ENCODE assay signal across 17 cellular contexts in genomic region chr5:142626056-142626455, GRCh38. TPM values are rescaled to one million over a fixed set of nuclear protein-coding genes. Genes with fewer than 3 reads are reported as not detected.
DNase-seq lines count a peak whose midpoint lies in the region; ATAC-seq lines count a peak whose summit lies in the region.
"Had no signal": no experiment of that assay in that cellular context is flagged by ENCODE, and none has a peak within 500 bp of the region (broad histone marks: within the 10 kb centered on the region; RNA-seq: fewer than 3 reads in every experiment).

No MANE protein-coding gene starts in this region.

- H4K91ac ChIP-seq in trophoblast cell (ENCODE audit: low read depth, low read length) = no peak overlapping the region

- no CpG with 5 or more reads among the region's 3 CpGs for WGBS in trophoblast cell (ENCODE audit: extremely low coverage, insufficient coverage, insufficient read length)

- no peak overlapping the region for H3K23ac ChIP-seq in trophoblast cell (ENCODE audit: low read length)

- peak overlapping the region; percentile 47 for H2BK5ac ChIP-seq in trophoblast cell (ENCODE audit: low read depth, low read length, poor library complexity)

- H3K4me3 ChIP-seq in trophoblast cell (ENCODE audit: low read depth, low read length) = no peak overlapping the region

- CTCF ChIA-PET in activated CD4-positive, alpha-beta T cell treated with anti-CD3 and anti-CD28 coated beads, Interleukin-2, amount 10 ng/mL, durations not matched to agents 7 days and 5 days (lab: Charles Lee) = interaction anchor here (1.0 to 1.1 kb wide), 2 partner anchors 11 to 87 kb away, joined by 3 to 4 read pairs; no protein-coding TSS in a partner anchor

- H3K27ac Mint-ChIP-seq in activated CD4-positive, alpha-beta T cell treated with anti-CD3 and anti-CD28 coated beads, Interleukin-2, amount 10 ng/mL, durations not matched to agents 7 days and 5 days = no peak overlapping the region
- H3K27ac Mint-ChIP-seq: CD8-positive, alpha-beta memory T cell had no signal

- no peak overlapping the region for H2AK5ac ChIP-seq in trophoblast cell (ENCODE audit: low read length)

- H3K79me1 ChIP-seq in trophoblast cell (ENCODE audit: low read length) = peaks cover 17% of the 10 kb centered on the region

- POLR2A ChIA-PET in activated CD4-positive, alpha-beta T cell treated with anti-CD3 and anti-CD28 coated beads, Interleukin-2, amount 10 ng/mL, durations not matched to agents 7 days and 5 days (lab: Charles Lee) = no interaction called here

- no peaks in the 10 kb centered on the region for H3K9me3 Mint-ChIP-seq in activated CD4-positive, alpha-beta T cell treated with anti-CD3 and anti-CD28 coated beads, Interleukin-2, amount 10 ng/mL, durations not matched to agents 7 days and 5 days
- H3K9me3 Mint-ChIP-seq: CD8-positive, alpha-beta memory T cell; H9 had no signal

- DNase-seq in CD1c-positive myeloid dendritic cell (ENCODE audit: extremely low spot score) (peak; percentile 9), GM03348 (ENCODE audit: low spot score) (peak; percentile 20), dermis blood vessel endothelial cell (peak; percentile 48), trophoblast cell (peak in 1 of 2 donors; percentile 64)
- no peak for DNase-seq in activated CD4-positive, alpha-beta T cell treated with anti-CD3 and anti-CD28 coated beads, Interleukin-2, amount 10 ng/mL, durations not matched to agents 7 days and 5 days
- no peak for DNase-seq in activated CD8-positive, alpha-beta memory T cell treated with anti-CD3 and anti-CD28 coated beads for 24 hours
- DNase-seq: CD8-positive, alpha-beta memory T cell; DMS 273 treated with DMSO at 0.1 percent for 48 hours; EL; H9; Karpas-422; NCI-H1417; NCI-H1930; NCI-H2171; NCI-H510A; SHP77 treated with DMSO at 0.1 percent for 48 hours had no signal

- H4K12ac ChIP-seq in trophoblast cell (ENCODE audit: low read depth, low read length) = no peak overlapping the region

- H4K8ac ChIP-seq in trophoblast cell (ENCODE audit: low read depth, low read length) = no peak overlapping the region

- no peak overlapping the region for H3K9ac ChIP-seq in trophoblast cell (ENCODE audit: low read length)

- H3K27ac ChIP-seq in trophoblast cell (ENCODE audit: low read depth, low read length) = peak overlapping the region; percentile 41

- H3K18ac ChIP-seq in trophoblast cell (ENCODE audit: low read length) = no peak overlapping the region

- H3K27me3 Mint-ChIP-seq in activated CD4-positive, alpha-beta T cell treated with anti-CD3 and anti-CD28 coated beads, Interleukin-2, amount 10 ng/mL, durations not matched to agents 7 days and 5 days = peaks cover 7% of the 10 kb centered on the region

- H3K9me3 ChIP-seq in trophoblast cell (ENCODE audit: insufficient read depth, low read depth, low read length) = peaks cover 1% of the 10 kb centered on the region

- peaks cover 13 to 26% of the 10 kb centered on the region in 2 experiments for H3K4me1 ChIP-seq in trophoblast cell (ENCODE audit: control insufficient read depth in 1 of 2, insufficient read depth in 2 of 2, low read length in 2 of 2)

- H2BK120ac ChIP-seq in trophoblast cell (ENCODE audit: insufficient read depth, low read length, poor library complexity) = peak overlapping the region; percentile 41

- H3K27me3 ChIP-seq in trophoblast cell (ENCODE audit: insufficient read depth, low read length) = no peaks in the 10 kb centered on the region

- no peaks in the 10 kb centered on the region for H3K36me3 ChIP-seq in trophoblast cell (ENCODE audit: control insufficient read depth in 1 of 2, insufficient read depth in 2 of 2, low read length in 2 of 2)

- no peak overlapping the region for H2BK12ac ChIP-seq in trophoblast cell (ENCODE audit: low read length)

- no peak overlapping the region for H2AFZ ChIP-seq in trophoblast cell (ENCODE audit: insufficient read depth, low read length, poor library complexity)

- no peaks in the 10 kb centered on the region for H3K4me1 Mint-ChIP-seq in activated CD4-positive, alpha-beta T cell treated with anti-CD3 and anti-CD28 coated beads, Interleukin-2, amount 10 ng/mL, durations not matched to agents 7 days and 5 days
- H3K4me1 Mint-ChIP-seq: CD8-positive, alpha-beta memory T cell had no signal

- no peak overlapping the region for H3K4me3 Mint-ChIP-seq in activated CD4-positive, alpha-beta T cell treated with anti-CD3 and anti-CD28 coated beads, Interleukin-2, amount 10 ng/mL, durations not matched to agents 7 days and 5 days
- H3K4me3 Mint-ChIP-seq: CD8-positive, alpha-beta memory T cell; H9 had no signal

- peaks cover 4% of the 10 kb centered on the region for H3K79me2 ChIP-seq in trophoblast cell (ENCODE audit: control insufficient read depth, insufficient read depth, low read length, poor library complexity)

- H3K4ac ChIP-seq in trophoblast cell (ENCODE audit: low read depth, low read length) = no peak overlapping the region

- ATAC-seq in HG02981 (IDR thresholded peaks at IDR 0.05; ENCODE audit: unreplicated experiment) = no peak

- H3K36me3 Mint-ChIP-seq in activated CD4-positive, alpha-beta T cell treated with anti-CD3 and anti-CD28 coated beads, Interleukin-2, amount 10 ng/mL, durations not matched to agents 7 days and 5 days (ENCODE audit: low read depth) = no peaks in the 10 kb centered on the region
- H3K36me3 Mint-ChIP-seq: CD8-positive, alpha-beta memory T cell had no signal

- H3K14ac ChIP-seq in trophoblast cell (ENCODE audit: low read length) = no peak overlapping the region

- H3K4me2 ChIP-seq in trophoblast cell (ENCODE audit: low read length) = no peak overlapping the region

RNA-seq across cellular contexts. Expression of gene FGF1, which starts 59.8 kb away (rescaled TPM):
- 0.19 and 0.85 TPM in 2 replicates for total RNA-seq in dermis blood vessel endothelial cell
- 3.8 and 5.4 TPM in 2 replicates for polyA plus RNA-seq in trophoblast cell (2013)
- not detected for total RNA-seq in activated CD4-positive, alpha-beta T cell treated with anti-CD3 and anti-CD28 coated beads, Interleukin-2, amount 10 ng/mL, durations not matched to agents 7 days and 5 days
- total RNA-seq: CD8-positive, alpha-beta memory T cell had no signal
- polyA plus RNA-seq: CD8-positive, alpha-beta memory T cell had no signal

Comparison
In these comparisons a context has a peak if more than half of its experiments do, and no peak if none do; other contexts are left out.
1. DNase-seq: peak in CD1c-positive myeloid dendritic cell (single experiment), GM03348 (single experiment) and dermis blood vessel endothelial cell (single experiment); none in activated CD4-positive, alpha-beta T cell treated with anti-CD3 and anti-CD28 coated beads, Interleukin-2, amount 10 ng/mL, durations not matched to agents 7 days and 5 days (single experiment) and activated CD8-positive, alpha-beta memory T cell treated with anti-CD3 and anti-CD28 coated beads for 24 hours (single experiment).